8 cellular contexts compared by ENCODE assay signal in the genomic region with DNA sequence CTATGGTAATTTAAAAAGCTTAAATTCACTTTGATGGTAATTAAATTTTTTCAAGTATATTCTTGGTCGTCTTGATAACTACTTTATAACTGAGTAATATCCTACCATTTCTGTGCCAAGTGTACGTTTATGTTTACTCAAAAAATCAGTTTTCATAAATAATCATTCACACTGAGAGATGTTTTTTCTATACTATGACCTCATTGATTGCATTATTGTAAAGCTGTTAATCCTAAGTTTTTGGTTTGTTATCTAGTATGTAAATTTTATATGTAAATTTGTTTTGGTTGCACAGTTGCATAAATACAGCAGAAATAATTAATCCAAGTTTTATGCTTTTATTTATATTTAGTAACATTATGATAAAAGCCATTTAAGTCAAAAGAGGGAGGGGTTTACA.
"Had no signal": no experiment of that assay in that cellular context is flagged by ENCODE, and none has a peak within 500 bp of the region (broad histone marks: within the 10 kb centered on the region; RNA-seq: fewer than 3 reads in every experiment).

No MANE protein-coding gene starts in this region.

- H3K4me2 ChIP-seq: GM23338 had no signal

- H3K36me3 Mint-ChIP-seq: IgD-negative memory B cell had no signal

- H3K27me3 Mint-ChIP-seq: IgD-negative memory B cell had no signal

- H3K9me3 Mint-ChIP-seq: GM23338, H9, HFFc6, IgD-negative memory B cell had no signal

- DNase-seq: H9, HFFc6, KBM-7 had no signal

- ATAC-seq: GM23338 had no signal

- H3K4me3 ChIP-seq: GM23338 had no signal

- H3K4me3 Mint-ChIP-seq: GM23338, H9, IgD-negative memory B cell had no signal

- H3K27ac Mint-ChIP-seq: GM23338, H9, HFFc6, IgD-negative memory B cell had no signal

- FAIRE-seq: H1, H54, HTR-8/SVneo had no signal
